In the genomic region with DNA sequence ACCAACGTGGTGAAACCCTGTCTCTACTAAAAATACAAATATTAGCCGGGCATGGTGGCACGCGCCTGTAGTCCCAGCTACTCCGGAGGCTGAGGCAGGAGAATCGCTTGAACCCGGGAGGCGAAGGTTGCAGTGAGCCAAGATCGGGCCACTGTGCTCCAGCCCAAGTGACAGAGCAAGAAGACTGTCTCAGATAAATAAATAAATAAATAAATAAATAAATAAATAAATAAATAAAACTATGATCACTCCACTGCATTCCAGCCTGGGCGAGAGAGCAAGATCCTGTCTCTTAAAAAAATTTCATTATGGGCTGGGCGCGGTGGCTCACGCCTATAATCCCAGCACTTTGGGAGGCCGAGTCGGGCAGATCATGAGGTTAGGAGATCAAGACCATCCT, we compare ENCODE assay signal across 1 cellular context.
TF ChIP-seq lines count a peak whose summit lies in the region.

No MANE protein-coding gene starts in this region.

TF ChIP-seq in A549, 52 proteins besides CTCF, POLR2A, EP300 and RAD21:
- TF ChIP-seq ZC3H11A (IDR thresholded peaks at IDR 0.05), result peak; percentile 76
